In genomic region chr16:88834670-88835069, GRCh38 we compare ENCODE assay signal across 38 cellular contexts. TPM values are rescaled to one million over a fixed set of nuclear protein-coding genes. Genes with fewer than 3 reads are reported as not detected.
A peak's percentile ranks its signal among the peaks of the same experiment; 100 is the strongest.
DNase-seq lines count a peak whose midpoint lies in the region; ATAC-seq, FAIRE-seq and TF ChIP-seq lines count a peak whose summit lies in the region.
"Had no signal": no experiment of that assay in that cellular context is flagged by ENCODE, and none has a peak within 500 bp of the region (broad histone marks: within the 10 kb centered on the region; RNA-seq: fewer than 3 reads in every experiment).

No MANE protein-coding gene starts in this region.

- WGBS in HepG2 (ENCODE audit: low lambda C conversion rate): 92% methylated on average over 10 of the region's 13 CpGs
- WGBS in right lobe of liver (ENCODE audit: insufficient coverage, low coverage, low lambda C conversion rate, missing lambda C conversion rate): no CpG with 5 or more reads among the region's 13 CpGs

- peak overlapping the region; percentile 49; the same call in 1 of the 2 replicates for H3K27ac Mint-ChIP-seq in WTC11
- H3K27ac Mint-ChIP-seq: B cell; CD4-positive, alpha-beta T cell; CD4-positive, CD25-positive, alpha-beta regulatory T cell; CD8-positive, alpha-beta T cell had no signal

- H3K4me3 Mint-ChIP-seq in WTC11: no peak overlapping the region
- H3K4me3 Mint-ChIP-seq: B cell; CD14-positive monocyte; CD4-positive, alpha-beta memory T cell; CD4-positive, alpha-beta T cell; CD4-positive, CD25-positive, alpha-beta regulatory T cell; CD8-positive, alpha-beta memory T cell; CD8-positive, alpha-beta T cell had no signal

- ATAC-seq in HepG2 (no peak), right lobe of liver (no peak), WTC11 (no peak)
- ATAC-seq: A549; CD8-positive, alpha-beta T cell had no signal

- TF ChIP-seq EP300 in HepG2 (IDR thresholded peaks at IDR 0.05; ENCODE audit: low read depth in 2 of 2, low read length in 2 of 2) (no peak), HepG2 (CRISPR knock-in tag; IDR thresholded peaks at IDR 0.05; ENCODE audit: borderline replicate concordance) (no peak)

- H3K4me1 ChIP-seq in HepG2 (ENCODE audit: insufficient read depth, low read length): 0 out of 2 replicates have a peak, but pooled peaks cover 7% of the 10 kb centered on the region
- H3K4me1 ChIP-seq in right lobe of liver: no peaks in the 10 kb centered on the region
- H3K4me1 ChIP-seq: A549, BE2C, Caco-2 had no signal

- CTCF ChIA-PET in HepG2 (lab: Yijun Ruan, JAX; ENCODE audit: low intra/inter-chr PET ratio, low total read pairs) (no interaction called here), WTC11 (lab: Charles Lee) (interaction anchor here (1.4 kb wide), 1 partner anchor 22 kb away, joined by 4 read pairs; the partner anchor contains the start of genes GALNS and TRAPPC2L)

- TF ChIP-seq RAD21 in HepG2 (CRISPR knock-in tag; IDR thresholded peaks at IDR 0.05): no peak

- no peak overlapping the region for H3K27ac ChIP-seq in HepG2 (ENCODE audit: extremely low read length, insufficient read depth, low read length)
- no peak overlapping the region for H3K27ac ChIP-seq in right lobe of liver
- H3K27ac ChIP-seq: 22Rv1; A549; BLaER1; BLaER1 treated with 17β-estradiol and CSF1 and Interleukin-3, amounts not matched to agents 10 nM and 100 nM; C4-2B had no signal

- FAIRE-seq in HepG2 (lab: Jason Lieb, UNC): no peak
- FAIRE-seq: A204.1, A549, D721Med had no signal

- H3K9me3 ChIP-seq in HepG2 (ENCODE audit: low read length): no peaks in the 10 kb centered on the region
- H3K9me3 ChIP-seq in right lobe of liver: no peaks in the 10 kb centered on the region
- H3K9me3 ChIP-seq: A549; BE2C; BLaER1; BLaER1 treated with 17β-estradiol and CSF1 and Interleukin-3, amounts not matched to agents 10 nM and 100 nM; Caco-2 had no signal

- H3K4me2 ChIP-seq in HepG2 (ENCODE audit: low read depth, low read length): no peak overlapping the region
- H3K4me2 ChIP-seq: A549 had no signal

- peaks cover 2% of the 10 kb centered on the region for H3K36me3 Mint-ChIP-seq in WTC11

- no peak overlapping the region for H2AFZ ChIP-seq in HepG2 (ENCODE audit: low read length)

- no peak for TF ChIP-seq POLR2A in HepG2 (IDR thresholded peaks at IDR 0.05; ENCODE audit: insufficient read depth in 1 of 2, low read depth in 2 of 2, low read length in 2 of 2)
- TF ChIP-seq POLR2A in right lobe of liver (IDR thresholded peaks at IDR 0.05): no peak

- intact Hi-C loops in HepG2 (cut with micrococcal nuclease; ENCODE audit: unreplicated experiment): no loop called here
- intact Hi-C loops in right lobe of liver (cut with DNase I): no loop called here

- in situ Hi-C loops in HepG2 (cut with HindIII; ENCODE audit: extremely low pct_ligation_motif_present, low pct_unique_long_range_greater_than_20kb): no loop called here

- H3K36me3 ChIP-seq in HepG2 (replicated peaks in 1 of 2; ENCODE audit: control insufficient read depth in 1 of 2, insufficient read depth in 2 of 2, low read length in 2 of 2) (no peaks in the 10 kb centered on the region), right lobe of liver (peaks cover 0 to under 1% (median 0%) of the 10 kb centered on the region in 4 donors)
- H3K36me3 ChIP-seq: BE2C had no signal

- no peak for DNase-seq in HepG2 (ENCODE audit: low spot score)
- DNase-seq in right lobe of liver: no peak
- no peak for DNase-seq in WTC11 (ENCODE audit: low spot score)
- DNase-seq in NCI-H1436 treated with DMSO at 0.1 percent for 48 hours (lab: John Stamatoyannopoulos, UW): no peak
- DNase-seq: 8988T; ACHN; AML-193; BE2C; C1 segment of cervical spinal cord; Caco-2; Calu3; CD4-positive, alpha-beta memory T cell; CD4-positive, alpha-beta T cell; CD4-positive, CD25-positive, alpha-beta regulatory T cell; CD8-positive, alpha-beta memory T cell; CD8-positive, alpha-beta T cell; COR-L47; DMS 273 treated with DMSO at 0.1 percent for 48 hours; DMS153; DMS53; DMS79; DMS79 treated with DMSO at 0.1 percent for 48 hours; DND-41; EL had no signal

- no peak for TF ChIP-seq CTCF in HepG2 (CRISPR knock-in tag; IDR thresholded peaks at IDR 0.05)
- TF ChIP-seq CTCF in right lobe of liver (IDR thresholded peaks at IDR 0.05): no peak
- TF ChIP-seq CTCF in WTC11 (IDR thresholded peaks at IDR 0.05): no peak

- H3K79me2 ChIP-seq in HepG2 (ENCODE audit: insufficient read depth, low read length): no peaks in the 10 kb centered on the region

- H3K4me3 ChIP-seq in HepG2 (replicated peaks in 1 of 3; ENCODE audit: insufficient read depth in 1 of 3, low read depth in 2 of 3, low read length in 3 of 3) (no peak overlapping the region), right lobe of liver (no peak overlapping the region)
- H3K4me3 ChIP-seq: A549; BLaER1; BLaER1 treated with 17β-estradiol and CSF1 and Interleukin-3, amounts not matched to agents 10 nM and 100 nM had no signal

- no TSS peak for BruUV-seq in HepG2 (replicated peaks; lab: Mats Ljungman, UMichigan)

- no peaks in the 10 kb centered on the region for H3K4me1 Mint-ChIP-seq in WTC11
- H3K4me1 Mint-ChIP-seq: CD4-positive, alpha-beta memory T cell; CD4-positive, CD25-positive, alpha-beta regulatory T cell; CD8-positive, alpha-beta memory T cell had no signal

- POLR2A ChIA-PET in HepG2 (lab: Yijun Ruan, JAX): no interaction called here
- POLR2A ChIA-PET in WTC11 (lab: Charles Lee): no interaction called here

- no peaks in the 10 kb centered on the region for H4K20me1 ChIP-seq in HepG2 (ENCODE audit: insufficient read depth, low read length)

- H3K27me3 ChIP-seq in HepG2 (ENCODE audit: control insufficient read depth in 1 of 2, insufficient read depth in 2 of 2, low read length in 2 of 2) (no peaks in the 10 kb centered on the region), right lobe of liver (no peaks in the 10 kb centered on the region)
- H3K27me3 ChIP-seq: BE2C had no signal

- no peaks in the 10 kb centered on the region for H3K27me3 Mint-ChIP-seq in WTC11 (ENCODE audit: low read depth)
- H3K27me3 Mint-ChIP-seq: B cell; CD4-positive, alpha-beta memory T cell; CD4-positive, alpha-beta T cell; CD4-positive, CD25-positive, alpha-beta regulatory T cell; CD8-positive, alpha-beta memory T cell had no signal

- no peak overlapping the region for H3K9ac ChIP-seq in HepG2 (ENCODE audit: insufficient read depth, low read depth, low read length)
- H3K9ac ChIP-seq: BLaER1; BLaER1 treated with 17β-estradiol and CSF1 and Interleukin-3, amounts not matched to agents 10 nM and 100 nM had no signal

- no peaks in the 10 kb centered on the region for H3K9me3 Mint-ChIP-seq in WTC11
- H3K9me3 Mint-ChIP-seq: CD14-positive monocyte; CD4-positive, alpha-beta memory T cell; CD4-positive, alpha-beta T cell; CD4-positive, CD25-positive, alpha-beta regulatory T cell; CD8-positive, alpha-beta memory T cell; CD8-positive, alpha-beta T cell had no signal

RNA-seq across cellular contexts. Expression of gene GALNS, which starts 22.1 kb away (rescaled TPM):
- 2.8 and 9.2 TPM in 2 replicates for total RNA-seq in HepG2 (2016; rRNA removed; fragmentation: Illumina TruSeq; extraction: Trizol)
- total RNA-seq in HepG2 (2016; cell fraction: cytosol; rRNA removed; fragmentation: Illumina TruSeq; extraction: Trizol; ENCODE audit: low read depth): 3.6 and 3.7 TPM in 2 replicates
- total RNA-seq in HepG2 (2016; cell fraction: insoluble cytoplasmic fraction; rRNA removed; fragmentation: Illumina TruSeq; extraction: Trizol): 2.6 and 11.0 TPM in 2 replicates
- total RNA-seq in HepG2 (2016; cell fraction: membrane; rRNA removed; fragmentation: Illumina TruSeq; extraction: Trizol): 4.2 and 5.1 TPM in 2 replicates
- total RNA-seq in HepG2 (2016; cell fraction: nucleus; rRNA removed; fragmentation: Illumina TruSeq; extraction: Trizol): 12.2 and 14.1 TPM in 2 replicates
- polyA plus RNA-seq in HepG2 (2011; rRNA removed): 9.5 and 9.8 TPM in 2 replicates
- polyA plus RNA-seq in HepG2 (2011; cell fraction: cytosol; rRNA removed): 7.1 and 10.3 TPM in 2 replicates
- 30.6 and 39.2 TPM in 2 replicates for polyA plus RNA-seq in HepG2 (2011; cell fraction: nucleus; rRNA removed)
- polyA plus RNA-seq in HepG2 (2012): 8.2 and 13.0 TPM in 2 replicates
- 2.4 and 2.8 TPM in 2 replicates for polyA plus RNA-seq in HepG2 (2016; cell fraction: cytosol; fragmentation: Illumina TruSeq; extraction: Trizol; ENCODE audit: low read depth)
- 4.4 and 4.7 TPM in 2 replicates for polyA plus RNA-seq in HepG2 (2016; cell fraction: insoluble cytoplasmic fraction; fragmentation: Illumina TruSeq; extraction: Trizol; ENCODE audit: low read depth)
- 4.1 and 4.7 TPM in 2 replicates for polyA plus RNA-seq in HepG2 (2016; cell fraction: membrane; fragmentation: Illumina TruSeq; extraction: Trizol; ENCODE audit: low read depth)
- polyA plus RNA-seq in HepG2 (2016; cell fraction: nucleus; fragmentation: Illumina TruSeq; extraction: Trizol; ENCODE audit: insufficient read depth, low read depth): 27.3 and 29.9 TPM in 2 replicates
- 11.5 and 13.9 TPM in 2 replicates for polyA minus RNA-seq in HepG2 (2011; rRNA and poly(A)+ RNA removed; ENCODE audit: low replicate concordance)
- 5.2 and 6.1 TPM in 2 replicates for polyA minus RNA-seq in HepG2 (2011; cell fraction: cytosol; rRNA and poly(A)+ RNA removed)
- 13.4 and 18.0 TPM in 2 replicates for polyA minus RNA-seq in HepG2 (2011; cell fraction: nucleus; rRNA and poly(A)+ RNA removed)
- total RNA-seq in right lobe of liver: 10 to 100 TPM in 5 of 6 experiments, 1 to 10 TPM in 1; 9.2 to 20.6 (median 16.5) TPM
- total RNA-seq in WTC11 (2021): 23.0 to 29.5 TPM (median 25.8 TPM) in 3 replicates

RNA-seq across cellular contexts. Expression of gene TRAPPC2L, which starts 22.3 kb away (rescaled TPM):
- total RNA-seq in HepG2 (2016; rRNA removed; fragmentation: Illumina TruSeq; extraction: Trizol) (107 and 158 TPM in 2 replicates), right lobe of liver (10 to 100 TPM; 15.1 to 25.5 (median 20.1) TPM), WTC11 (2021) (63.1 to 82.0 TPM (median 64.5 TPM) in 3 replicates)
- 39.7 and 49.5 TPM in 2 replicates for total RNA-seq in HepG2 (2016; cell fraction: cytosol; rRNA removed; fragmentation: Illumina TruSeq; extraction: Trizol; ENCODE audit: low read depth)
- total RNA-seq in HepG2 (2016; cell fraction: insoluble cytoplasmic fraction; rRNA removed; fragmentation: Illumina TruSeq; extraction: Trizol): 117 and 161 TPM in 2 replicates
- total RNA-seq in HepG2 (2016; cell fraction: membrane; rRNA removed; fragmentation: Illumina TruSeq; extraction: Trizol): 55.4 and 64.8 TPM in 2 replicates
- total RNA-seq in HepG2 (2016; cell fraction: nucleus; rRNA removed; fragmentation: Illumina TruSeq; extraction: Trizol): 54.9 and 68.3 TPM in 2 replicates
- 94.9 and 96.3 TPM in 2 replicates for polyA plus RNA-seq in HepG2 (2011; rRNA removed)
- 49.7 and 65.0 TPM in 2 replicates for polyA plus RNA-seq in HepG2 (2011; cell fraction: cytosol; rRNA removed)
- 60.0 and 63.3 TPM in 2 replicates for polyA plus RNA-seq in HepG2 (2011; cell fraction: nucleus; rRNA removed)
- 72.5 and 94.4 TPM in 2 replicates for polyA plus RNA-seq in HepG2 (2012)
- polyA plus RNA-seq in HepG2 (2016; cell fraction: cytosol; fragmentation: Illumina TruSeq; extraction: Trizol; ENCODE audit: low read depth): 51.9 and 69.2 TPM in 2 replicates
- polyA plus RNA-seq in HepG2 (2016; cell fraction: insoluble cytoplasmic fraction; fragmentation: Illumina TruSeq; extraction: Trizol; ENCODE audit: low read depth): 217 and 222 TPM in 2 replicates
- 75.4 and 76.3 TPM in 2 replicates for polyA plus RNA-seq in HepG2 (2016; cell fraction: membrane; fragmentation: Illumina TruSeq; extraction: Trizol; ENCODE audit: low read depth)
- polyA plus RNA-seq in HepG2 (2016; cell fraction: nucleus; fragmentation: Illumina TruSeq; extraction: Trizol; ENCODE audit: insufficient read depth, low read depth): 124 and 134 TPM in 2 replicates
- polyA minus RNA-seq in HepG2 (2011; rRNA and poly(A)+ RNA removed; ENCODE audit: low replicate concordance): 63.0 and 105 TPM in 2 replicates
- 10.9 and 13.1 TPM in 2 replicates for polyA minus RNA-seq in HepG2 (2011; cell fraction: cytosol; rRNA and poly(A)+ RNA removed)
- 45.4 and 54.3 TPM in 2 replicates for polyA minus RNA-seq in HepG2 (2011; cell fraction: nucleus; rRNA and poly(A)+ RNA removed)

RNA-seq across cellular contexts. Expression of gene APRT, which starts 22.9 kb away (rescaled TPM):
- 242 and 274 TPM in 2 replicates for total RNA-seq in HepG2 (2016; rRNA removed; fragmentation: Illumina TruSeq; extraction: Trizol)
- total RNA-seq in HepG2 (2016; cell fraction: cytosol; rRNA removed; fragmentation: Illumina TruSeq; extraction: Trizol; ENCODE audit: low read depth): 163 and 167 TPM in 2 replicates
- total RNA-seq in HepG2 (2016; cell fraction: insoluble cytoplasmic fraction; rRNA removed; fragmentation: Illumina TruSeq; extraction: Trizol): 238 and 275 TPM in 2 replicates
- total RNA-seq in HepG2 (2016; cell fraction: membrane; rRNA removed; fragmentation: Illumina TruSeq; extraction: Trizol): 188 and 208 TPM in 2 replicates
- 99.7 and 110 TPM in 2 replicates for total RNA-seq in HepG2 (2016; cell fraction: nucleus; rRNA removed; fragmentation: Illumina TruSeq; extraction: Trizol)
- polyA plus RNA-seq in HepG2 (2011; rRNA removed): 155 and 210 TPM in 2 replicates
- 94.2 and 153 TPM in 2 replicates for polyA plus RNA-seq in HepG2 (2011; cell fraction: cytosol; rRNA removed)
- polyA plus RNA-seq in HepG2 (2011; cell fraction: nucleus; rRNA removed): 101 and 126 TPM in 2 replicates
- polyA plus RNA-seq in HepG2 (2012): 136 and 175 TPM in 2 replicates
- 172 and 184 TPM in 2 replicates for polyA plus RNA-seq in HepG2 (2016; cell fraction: cytosol; fragmentation: Illumina TruSeq; extraction: Trizol; ENCODE audit: low read depth)
- 339 and 349 TPM in 2 replicates for polyA plus RNA-seq in HepG2 (2016; cell fraction: insoluble cytoplasmic fraction; fragmentation: Illumina TruSeq; extraction: Trizol; ENCODE audit: low read depth)
- polyA plus RNA-seq in HepG2 (2016; cell fraction: membrane; fragmentation: Illumina TruSeq; extraction: Trizol; ENCODE audit: low read depth): 196 and 203 TPM in 2 replicates
- 192 and 201 TPM in 2 replicates for polyA plus RNA-seq in HepG2 (2016; cell fraction: nucleus; fragmentation: Illumina TruSeq; extraction: Trizol; ENCODE audit: insufficient read depth, low read depth)
- 83.2 and 86.7 TPM in 2 replicates for polyA minus RNA-seq in HepG2 (2011; rRNA and poly(A)+ RNA removed; ENCODE audit: low replicate concordance)
- 75.3 and 84.8 TPM in 2 replicates for polyA minus RNA-seq in HepG2 (2011; cell fraction: cytosol; rRNA and poly(A)+ RNA removed)
- polyA minus RNA-seq in HepG2 (2011; cell fraction: nucleus; rRNA and poly(A)+ RNA removed): 35.7 and 49.8 TPM in 2 replicates
- 100 to 1,000 TPM in 2 of 6 experiments, 10 to 100 TPM in 4; 61.4 to 120 (median 74.1) TPM for total RNA-seq in right lobe of liver
- total RNA-seq in WTC11 (2021): 272 to 288 TPM (median 282 TPM) in 3 replicates

RNA-seq across cellular contexts. Expression of gene CDT1, which starts 31.1 kb away (rescaled TPM):
- total RNA-seq in HepG2 (2016; rRNA removed; fragmentation: Illumina TruSeq; extraction: Trizol) (16.5 and 23.1 TPM in 2 replicates), right lobe of liver (1 to 10 TPM in 2 of 6 experiments, under 1 TPM in 4; 0.22 to 9.6 (median 0.42) TPM), WTC11 (2021) (142 to 154 TPM (median 149 TPM) in 3 replicates)
- total RNA-seq in HepG2 (2016; cell fraction: cytosol; rRNA removed; fragmentation: Illumina TruSeq; extraction: Trizol; ENCODE audit: low read depth): 14.3 and 18.2 TPM in 2 replicates
- 15.0 and 21.7 TPM in 2 replicates for total RNA-seq in HepG2 (2016; cell fraction: insoluble cytoplasmic fraction; rRNA removed; fragmentation: Illumina TruSeq; extraction: Trizol)
- total RNA-seq in HepG2 (2016; cell fraction: membrane; rRNA removed; fragmentation: Illumina TruSeq; extraction: Trizol): 30.9 and 31.0 TPM in 2 replicates
- total RNA-seq in HepG2 (2016; cell fraction: nucleus; rRNA removed; fragmentation: Illumina TruSeq; extraction: Trizol): 12.6 and 18.8 TPM in 2 replicates
- 17.9 and 23.8 TPM in 2 replicates for polyA plus RNA-seq in HepG2 (2011; rRNA removed)
- polyA plus RNA-seq in HepG2 (2011; cell fraction: cytosol; rRNA removed): 15.0 and 37.3 TPM in 2 replicates
- polyA plus RNA-seq in HepG2 (2011; cell fraction: nucleus; rRNA removed): 29.6 and 46.8 TPM in 2 replicates
- 13.5 and 17.6 TPM in 2 replicates for polyA plus RNA-seq in HepG2 (2012)
- polyA plus RNA-seq in HepG2 (2016; cell fraction: cytosol; fragmentation: Illumina TruSeq; extraction: Trizol; ENCODE audit: low read depth): 18.5 and 24.2 TPM in 2 replicates
- polyA plus RNA-seq in HepG2 (2016; cell fraction: insoluble cytoplasmic fraction; fragmentation: Illumina TruSeq; extraction: Trizol; ENCODE audit: low read depth): 22.4 and 29.0 TPM in 2 replicates
- 25.4 and 37.1 TPM in 2 replicates for polyA plus RNA-seq in HepG2 (2016; cell fraction: membrane; fragmentation: Illumina TruSeq; extraction: Trizol; ENCODE audit: low read depth)
- 34.6 and 39.8 TPM in 2 replicates for polyA plus RNA-seq in HepG2 (2016; cell fraction: nucleus; fragmentation: Illumina TruSeq; extraction: Trizol; ENCODE audit: insufficient read depth, low read depth)
- 25.0 and 71.0 TPM in 2 replicates for polyA minus RNA-seq in HepG2 (2011; rRNA and poly(A)+ RNA removed; ENCODE audit: low replicate concordance)
- polyA minus RNA-seq in HepG2 (2011; cell fraction: cytosol; rRNA and poly(A)+ RNA removed): 28.6 and 52.8 TPM in 2 replicates
- 6.7 and 8.8 TPM in 2 replicates for polyA minus RNA-seq in HepG2 (2011; cell fraction: nucleus; rRNA and poly(A)+ RNA removed)

RNA-seq across cellular contexts. Expression of gene PABPN1L, which starts 31.8 kb away (rescaled TPM):
- total RNA-seq in HepG2 (2016; rRNA removed; fragmentation: Illumina TruSeq; extraction: Trizol) (not detected in 2 replicates), right lobe of liver (under 1 TPM in 1 of 6 experiments, not detected in 5; 0.37 TPM), WTC11 (2021) (not detected in 3 replicates)
- not detected in 2 replicates for total RNA-seq in HepG2 (2016; cell fraction: cytosol; rRNA removed; fragmentation: Illumina TruSeq; extraction: Trizol; ENCODE audit: low read depth)
- total RNA-seq in HepG2 (2016; cell fraction: insoluble cytoplasmic fraction; rRNA removed; fragmentation: Illumina TruSeq; extraction: Trizol): not detected in 2 replicates
- total RNA-seq in HepG2 (2016; cell fraction: membrane; rRNA removed; fragmentation: Illumina TruSeq; extraction: Trizol): not detected in 2 replicates
- total RNA-seq in HepG2 (2016; cell fraction: nucleus; rRNA removed; fragmentation: Illumina TruSeq; extraction: Trizol): not detected in 2 replicates
- not detected in 2 replicates for polyA plus RNA-seq in HepG2 (2011; rRNA removed)
- not detected in 2 replicates for polyA plus RNA-seq in HepG2 (2011; cell fraction: cytosol; rRNA removed)
- polyA plus RNA-seq in HepG2 (2011; cell fraction: nucleus; rRNA removed): not detected in 2 replicates
- polyA plus RNA-seq in HepG2 (2012): not detected in 2 replicates
- polyA plus RNA-seq in HepG2 (2016; cell fraction: cytosol; fragmentation: Illumina TruSeq; extraction: Trizol; ENCODE audit: low read depth): not detected in 2 replicates
- polyA plus RNA-seq in HepG2 (2016; cell fraction: insoluble cytoplasmic fraction; fragmentation: Illumina TruSeq; extraction: Trizol; ENCODE audit: low read depth): not detected in 2 replicates
- not detected in 2 replicates for polyA plus RNA-seq in HepG2 (2016; cell fraction: membrane; fragmentation: Illumina TruSeq; extraction: Trizol; ENCODE audit: low read depth)
- polyA plus RNA-seq in HepG2 (2016; cell fraction: nucleus; fragmentation: Illumina TruSeq; extraction: Trizol; ENCODE audit: insufficient read depth, low read depth): not detected in 2 replicates
- polyA minus RNA-seq in HepG2 (2011; rRNA and poly(A)+ RNA removed; ENCODE audit: low replicate concordance): not detected in 2 replicates
- not detected in 2 replicates for polyA minus RNA-seq in HepG2 (2011; cell fraction: cytosol; rRNA and poly(A)+ RNA removed)
- polyA minus RNA-seq in HepG2 (2011; cell fraction: nucleus; rRNA and poly(A)+ RNA removed): not detected in 2 replicates
- total RNA-seq: A172; A673; Caco-2; Calu3; CD4-positive, alpha-beta memory T cell; CD4-positive, alpha-beta T cell; CD4-positive, CD25-positive, alpha-beta regulatory T cell; CD8-positive, alpha-beta memory T cell; CD8-positive, alpha-beta T cell; Daoy had no signal
- polyA plus RNA-seq: A549; AG04450; BJ; CD14-positive monocyte; CD4-positive, alpha-beta memory T cell; CD4-positive, CD25-positive, alpha-beta regulatory T cell; CD8-positive, alpha-beta memory T cell had no signal
